Comparison of ENCODE assay signal across 8 cellular contexts in genomic region chr2:177265834-177266817, GRCh38. TPM values are rescaled to one million over a fixed set of nuclear protein-coding genes. Genes with fewer than 3 reads are reported as not detected.
A peak's percentile ranks its signal among the peaks of the same experiment; 100 is the strongest.
DNase-seq lines count a peak whose midpoint lies in the region; ATAC-seq and TF ChIP-seq lines count a peak whose summit lies in the region.

No MANE protein-coding gene starts in this region.

- H3K79me2 ChIP-seq in MM.1S (ENCODE audit: low read length): peaks cover 32% of the 10 kb centered on the region

- no peak for TF ChIP-seq CTCF in MM.1S (IDR thresholded peaks at IDR 0.05; ENCODE audit: low read length)
- no peak for TF ChIP-seq CTCF in upper lobe of left lung (IDR thresholded peaks at IDR 0.05)

- peak overlapping the region; percentile 96; the same call in 1 of the 2 replicates for H3K9ac ChIP-seq in MM.1S (ENCODE audit: low read length)

- peak; percentile 57 for DNase-seq in MM.1S
- no peak for DNase-seq in upper lobe of left lung
- no peak for DNase-seq in cerebellar nuclear complex (lab: John Stamatoyannopoulos, UW)

- no peaks in the 10 kb centered on the region for H3K27me3 ChIP-seq in MM.1S (replicated peaks; ENCODE audit: insufficient read depth, low read length)
- H3K27me3 ChIP-seq in layer of hippocampus (ENCODE audit: control insufficient read depth, insufficient read depth, low read length): no peaks in the 10 kb centered on the region
- no peaks in the 10 kb centered on the region for H3K27me3 ChIP-seq in upper lobe of left lung

- peaks cover 29% of the 10 kb centered on the region for H3F3A ChIP-seq in MM.1S (ENCODE audit: insufficient read depth, low read length)

- WGBS in upper lobe of left lung, 2 donors: 20 to 29% methylated on average over 4 of the region's 4 CpGs

- H3K27ac ChIP-seq in MM.1S (ENCODE audit: low read length): peak overlapping the region; percentile 93; the same call in 1 of the 2 replicates
- peak overlapping the region; percentile 50 for H3K27ac ChIP-seq in angular gyrus (ENCODE audit: low read depth, low read length)
- H3K27ac ChIP-seq in layer of hippocampus (ENCODE audit: low read depth, low read length): peak overlapping the region; percentile 95
- H3K27ac ChIP-seq in upper lobe of left lung: peak overlapping the region; percentile 98 to 100 (median 100)

- peaks cover 25% of the 10 kb centered on the region for H3K4me1 ChIP-seq in MM.1S (ENCODE audit: low read length)
- peaks cover 19 to 33% (median 23%) of the 10 kb centered on the region in 4 donors for H3K4me1 ChIP-seq in upper lobe of left lung

- TF ChIP-seq POLR2A in upper lobe of left lung (IDR thresholded peaks at IDR 0.05): no peak

- H3K4me3 ChIP-seq in MM.1S (ENCODE audit: low read length) (peak overlapping the region; percentile 71), upper lobe of left lung (peak overlapping the region in 2 of 4 donors; percentile 74 to 89)

- H3K36me3 ChIP-seq in MM.1S (replicated peaks; ENCODE audit: insufficient read depth, low read length): no peaks in the 10 kb centered on the region
- no peaks in the 10 kb centered on the region for H3K36me3 ChIP-seq in upper lobe of left lung

- no peak for TF ChIP-seq EP300 in upper lobe of left lung (IDR thresholded peaks at IDR 0.05)

- H4K20me1 ChIP-seq in MM.1S (ENCODE audit: insufficient read depth, low read length): 0 out of 2 replicates have a peak, but pooled peaks cover 7% of the 10 kb centered on the region

- peak; percentile 24 for ATAC-seq in GM18909 (IDR thresholded peaks at IDR 0.05; ENCODE audit: poor library complexity, unreplicated experiment)
- ATAC-seq in upper lobe of left lung (ENCODE audit: low FRiP score in 2 of 2): no peak
- ATAC-seq in HG02970 (IDR thresholded peaks at IDR 0.05; ENCODE audit: low FRiP score, unreplicated experiment): no peak
- no peak for ATAC-seq in HG02588 (IDR thresholded peaks at IDR 0.05; ENCODE audit: unreplicated experiment)

- H3K9me2 ChIP-seq in MM.1S (replicated peaks; ENCODE audit: insufficient read depth, low read length): no peaks in the 10 kb centered on the region

- H3K9me3 ChIP-seq in MM.1S (replicated peaks; ENCODE audit: insufficient read depth, low read length) (no peaks in the 10 kb centered on the region), upper lobe of left lung (no peaks in the 10 kb centered on the region)

- peak overlapping the region; percentile 91 for H3K4me2 ChIP-seq in MM.1S (ENCODE audit: low read depth, low read length)

- no peak overlapping the region for H2AFZ ChIP-seq in MM.1S (ENCODE audit: low read length)

RNA-seq across cellular contexts. Expression of gene NFE2L2, which starts 1.6 kb away (rescaled TPM):
- total RNA-seq in upper lobe of left lung: 100 to 1,000 TPM in 3 of 6 donors, 10 to 100 TPM in 3; 52.4 to 174 (median 94.4) TPM

RNA-seq across cellular contexts. Expression of gene HNRNPA3, which starts 53.5 kb away (rescaled TPM):
- 100 to 1,000 TPM in 2 of 6 donors, 10 to 100 TPM in 4; 53.2 to 146 (median 89.0) TPM for total RNA-seq in upper lobe of left lung

Comparison
In these comparisons a context has a peak if more than half of its experiments do, and no peak if none do; other contexts are left out.
1. H3K27ac ChIP-seq: peak in every context shown above with its lines; median percentile 100 in upper lobe of left lung; 95 in layer of hippocampus; 93 in MM.1S; 50 in angular gyrus.